8 cellular contexts compared by ENCODE assay signal in genomic region chr4:62595265-62595664, GRCh38.
DNase-seq lines count a peak whose midpoint lies in the region; ATAC-seq and TF ChIP-seq lines count a peak whose summit lies in the region.
"Not testable (repeated sequence)": the region's sequence is repeated elsewhere in the genome, so short reads cannot be mapped to it uniquely, and the experiment has no call there.

No MANE protein-coding gene starts in this region.

- intact Hi-C loops in left ventricle myocardium inferior (cut with micrococcal nuclease): not testable (repeated sequence)

- not testable (repeated sequence) for H3K79me2 ChIP-seq in DND-41 (ENCODE audit: insufficient read depth, low read length); mesendoderm (ENCODE audit: control insufficient read depth, insufficient read depth, low read length)

- TF ChIP-seq EP300 in Ishikawa (IDR thresholded peaks at IDR 0.05; ENCODE audit: borderline replicate concordance): not testable (repeated sequence)

- not testable (repeated sequence) for H3K56ac ChIP-seq in mesendoderm (ENCODE audit: low read length)

- H3K36me3 ChIP-seq in DND-41 (ENCODE audit: insufficient read depth, low read length); WERI-Rb-1; left ventricle myocardium inferior; mesendoderm (ENCODE audit: control insufficient read depth, insufficient read depth, low read length); thoracic aorta: not testable (repeated sequence)

- H3K4me3 Mint-ChIP-seq in chondrocyte (ENCODE audit: unreplicated experiment): not testable (repeated sequence)

- not testable (repeated sequence) for H3K4ac ChIP-seq in mesendoderm (ENCODE audit: low read depth, low read length)

- H3K27me3 ChIP-seq in DND-41 (ENCODE audit: insufficient read depth, low read length, poor library complexity); WERI-Rb-1 (ENCODE audit: insufficient read depth, low read depth, severe bottlenecking); left ventricle myocardium inferior (ENCODE audit: low read depth); mesendoderm (ENCODE audit: insufficient read depth, low read length, poor library complexity); thoracic aorta (replicated peaks; ENCODE audit: insufficient read depth): not testable (repeated sequence)

- H2BK15ac ChIP-seq in mesendoderm (replicated peaks; ENCODE audit: low read depth): not testable (repeated sequence)

- H3K4me3 ChIP-seq in DND-41 (ENCODE audit: low read depth in 1 of 2, low read length in 2 of 2); WERI-Rb-1 (ENCODE audit: low read depth, low read length); left ventricle myocardium inferior; mesendoderm (ENCODE audit: low read length); thoracic aorta: not testable (repeated sequence)

- peaks cover 11% of the 10 kb centered on the region for H3K4me1 Mint-ChIP-seq in chondrocyte (ENCODE audit: low read depth)

- not testable (repeated sequence) for H4K8ac ChIP-seq in mesendoderm (ENCODE audit: low read depth, low read length)

- H3K18ac ChIP-seq in mesendoderm (ENCODE audit: low read length): not testable (repeated sequence)

- not testable (repeated sequence) for H3K9me3 ChIP-seq in DND-41 (ENCODE audit: insufficient read depth, low read length, severe bottlenecking); WERI-Rb-1 (ENCODE audit: severe bottlenecking); left ventricle myocardium inferior (replicated peaks); thoracic aorta

- not testable (repeated sequence) for H2BK120ac ChIP-seq in mesendoderm (ENCODE audit: low read depth, low read length)

- H3K79me1 ChIP-seq in mesendoderm (ENCODE audit: low read length): not testable (repeated sequence)

- peak; percentile 43; the same call in 1 of the 2 replicates for TF ChIP-seq RAD21 in Ishikawa (IDR thresholded peaks at IDR 0.05; ENCODE audit: low read depth)

- not testable (repeated sequence) for ATAC-seq in DND-41 (ENCODE audit: insufficient read depth, low read depth); thoracic aorta (ENCODE audit: insufficient number of reproducible peaks, low FRiP score, low read depth)

- H3K36me3 Mint-ChIP-seq in chondrocyte (ENCODE audit: low read depth): not testable (repeated sequence)

- H4K5ac ChIP-seq in mesendoderm (ENCODE audit: low read length): not testable (repeated sequence)

- H2BK5ac ChIP-seq in mesendoderm (ENCODE audit: low read length): not testable (repeated sequence)

- H4K20me1 ChIP-seq in DND-41 (ENCODE audit: insufficient read depth, low read length): not testable (repeated sequence)

- not testable (repeated sequence) for H2AK5ac ChIP-seq in mesendoderm (ENCODE audit: low read length)

- H3K9ac ChIP-seq in DND-41 (ENCODE audit: low read depth, low read length); mesendoderm (ENCODE audit: low read length): not testable (repeated sequence)

- H3K27ac Mint-ChIP-seq in chondrocyte (ENCODE audit: unreplicated experiment): not testable (repeated sequence)

- not testable (repeated sequence) for DNase-seq in DND-41; chondrocyte (ENCODE audit: low spot score); thoracic aorta (ENCODE audit: low spot score)
- peak; percentile 15 for DNase-seq in NCI-H69 (lab: John Stamatoyannopoulos, UW)
- DNase-seq in WERI-Rb-1: peak; percentile 43
- DNase-seq in left ventricle myocardium inferior: peak; percentile 26
- DNase-seq in mesendoderm: peak; percentile 21

- not testable (repeated sequence) for H3K9me3 Mint-ChIP-seq in chondrocyte (ENCODE audit: low read depth)

- H3K27me3 Mint-ChIP-seq in chondrocyte (ENCODE audit: low read depth): not testable (repeated sequence)

- TF ChIP-seq CTCF in DND-41 (IDR thresholded peaks at IDR 0.05; ENCODE audit: borderline replicate concordance, extremely low read depth, low read length, poor library complexity, severe bottlenecking): peak; percentile 10
- peak; percentile 37; the same call in 1 of the 2 replicates for TF ChIP-seq CTCF in WERI-Rb-1 (IDR thresholded peaks at IDR 0.05; ENCODE audit: low read depth, low read length)
- peak; percentile 86 for TF ChIP-seq CTCF in chondrocyte (IDR thresholded peaks at IDR 0.05)
- TF ChIP-seq CTCF in left ventricle myocardium inferior (IDR thresholded peaks at IDR 0.05; ENCODE audit: borderline replicate concordance): peak; percentile 64
- peak; percentile 8 for TF ChIP-seq CTCF in thoracic aorta (IDR thresholded peaks at IDR 0.05)

- not testable (repeated sequence) for H3K27ac ChIP-seq in DND-41 (ENCODE audit: low read length); WERI-Rb-1; left ventricle myocardium inferior (replicated peaks); mesendoderm (ENCODE audit: low read depth, low read length); thoracic aorta

- H3K4me2 ChIP-seq in DND-41 (ENCODE audit: insufficient read depth, low read length); mesendoderm (ENCODE audit: low read length): not testable (repeated sequence)

- H3K4me1 ChIP-seq in DND-41 (ENCODE audit: insufficient read depth, low read length); left ventricle myocardium inferior; mesendoderm (ENCODE audit: control insufficient read depth, low read depth, low read length): not testable (repeated sequence)
- peaks cover 14 to 35% of the 10 kb centered on the region in 2 donors for H3K4me1 ChIP-seq in thoracic aorta (ENCODE audit: control insufficient read depth in 1 of 2, low read depth in 2 of 2)

- not testable (repeated sequence) for H2AFZ ChIP-seq in DND-41 (ENCODE audit: low read depth, low read length)

- H3K23ac ChIP-seq in mesendoderm (ENCODE audit: low read length): not testable (repeated sequence)

- WGBS in mesendoderm (ENCODE audit: extremely low coverage, insufficient coverage, low lambda C conversion rate): no CpG with 5 or more reads among the region's 12 CpGs

Comparison
In these comparisons a context has a peak if more than half of its experiments do, and no peak if none do; other contexts are left out.
1. CTCF ChIP-seq: peak in every context shown above with its lines; median percentile 86 in chondrocyte; 64 in left ventricle myocardium inferior; 37 in WERI-Rb-1; 10 in DND-41; 8 in thoracic aorta.